In the genomic region with DNA sequence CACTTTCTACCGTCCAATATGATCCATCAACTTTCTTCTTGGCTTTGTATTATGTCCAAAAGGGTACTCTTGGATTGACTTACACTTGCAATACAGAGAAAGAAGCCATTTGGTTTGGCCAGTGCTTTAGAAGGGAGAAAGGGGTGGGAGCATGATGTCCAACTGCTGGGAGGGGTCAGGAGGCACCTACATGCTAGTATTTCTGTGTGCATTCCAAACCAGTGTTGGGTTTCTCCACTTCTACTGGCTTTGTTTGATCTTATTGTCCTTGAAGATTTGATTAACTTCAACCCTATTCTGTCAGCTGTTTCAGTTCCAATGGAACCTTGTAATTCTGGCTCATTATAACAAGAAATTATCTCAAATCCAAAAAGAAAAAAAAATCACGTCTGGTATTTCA, we compare ENCODE assay signal across 28 cellular contexts.
"Had no signal": no experiment of that assay in that cellular context is flagged by ENCODE, and none has a peak within 500 bp of the region (broad histone marks: within the 10 kb centered on the region; RNA-seq: fewer than 3 reads in every experiment).

No MANE protein-coding gene starts in this region.

- H3K27ac ChIP-seq: breast epithelium, cardiac muscle cell, colonic mucosa, epithelial cell of prostate, esophagus squamous epithelium had no signal

- DNase-seq: activated CD4-positive, alpha-beta memory T cell treated with anti-CD3 and anti-CD28 coated beads for 36 hours; activated CD4-positive, alpha-beta T cell treated with anti-CD3 and anti-CD28 coated beads for 36 hours; activated CD4-positive, alpha-beta T cell treated with anti-CD3 and anti-CD28 coated beads, Interleukin-2, amount 10 ng/mL, durations not matched to agents 24 days and 14 days; activated CD4-positive, CD25-positive, alpha-beta regulatory T cell; activated CD4-positive, CD25-positive, alpha-beta regulatory T cell treated with anti-CD3 and anti-CD28 coated beads, Interleukin-2, amount 50 U/mL, for 72 hours; activated CD8-positive, alpha-beta memory T cell treated with anti-CD3 and anti-CD28 coated beads, Interleukin-2, amount 10 ng/mL, durations not matched to agents 7 days and 5 days; activated CD8-positive, alpha-beta memory T cell treated with anti-CD3 and anti-CD28 coated beads, Interleukin-2, amount 50 U/mL, for 4 hours; activated CD8-positive, alpha-beta T cell treated with anti-CD3 and anti-CD28 coated beads, Interleukin-2, amount 10 ng/mL, durations not matched to agents 7 days and 5 days; activated gamma-delta T cell treated with Interleukin-2 at 50 U/mL for 16 hours; activated naive CD4-positive, alpha-beta T cell treated with anti-CD3 and anti-CD28 coated beads, Interleukin-2, amount 50 U/mL, for 16 hours; activated naive CD4-positive, alpha-beta T cell treated with Interleukin-2 at 50 U/mL for 16 hours; activated T-cell treated with anti-CD3 and anti-CD28 coated beads, Interleukin-2, amount 50 U/mL, for 1 hour; activated T-cell treated with anti-CD3 and anti-CD28 coated beads, Interleukin-2, amount 50 U/mL, for 48 hours; amygdala; aorta; central memory CD4-positive, alpha-beta T cell; cerebellar nuclear complex; colonic mucosa; effector CD8-positive, alpha-beta T cell; esophagus squamous epithelium; foreskin melanocyte; head of caudate nucleus; T-helper 2 cell had no signal

- H3K4me1 ChIP-seq: breast epithelium, colonic mucosa, esophagus squamous epithelium had no signal

- H3K36me3 ChIP-seq: breast epithelium, cardiac muscle cell, colonic mucosa, esophagus squamous epithelium had no signal

- ATAC-seq: activated CD4-positive, alpha-beta T cell treated with anti-CD3 and anti-CD28 coated beads for 36 hours; activated CD8-positive, alpha-beta memory T cell treated with anti-CD3 and anti-CD28 coated beads, Interleukin-2, amount 10 ng/mL, durations not matched to agents 7 days and 5 days; activated CD8-positive, alpha-beta T cell treated with anti-CD3 and anti-CD28 coated beads, Interleukin-2, amount 10 ng/mL, durations not matched to agents 7 days and 5 days had no signal

- H3K4me3 ChIP-seq: breast epithelium, cardiac muscle cell, colonic mucosa, esophagus squamous epithelium had no signal

- H3K9me3 ChIP-seq: breast epithelium, colonic mucosa, esophagus squamous epithelium had no signal

- FAIRE-seq: endometrium, endothelial cell of umbilical vein had no signal

- H3K27me3 ChIP-seq: breast epithelium, cardiac muscle cell, colonic mucosa, esophagus squamous epithelium had no signal
